Comparison of ENCODE assay signal across 1 cellular context in the genomic region with DNA sequence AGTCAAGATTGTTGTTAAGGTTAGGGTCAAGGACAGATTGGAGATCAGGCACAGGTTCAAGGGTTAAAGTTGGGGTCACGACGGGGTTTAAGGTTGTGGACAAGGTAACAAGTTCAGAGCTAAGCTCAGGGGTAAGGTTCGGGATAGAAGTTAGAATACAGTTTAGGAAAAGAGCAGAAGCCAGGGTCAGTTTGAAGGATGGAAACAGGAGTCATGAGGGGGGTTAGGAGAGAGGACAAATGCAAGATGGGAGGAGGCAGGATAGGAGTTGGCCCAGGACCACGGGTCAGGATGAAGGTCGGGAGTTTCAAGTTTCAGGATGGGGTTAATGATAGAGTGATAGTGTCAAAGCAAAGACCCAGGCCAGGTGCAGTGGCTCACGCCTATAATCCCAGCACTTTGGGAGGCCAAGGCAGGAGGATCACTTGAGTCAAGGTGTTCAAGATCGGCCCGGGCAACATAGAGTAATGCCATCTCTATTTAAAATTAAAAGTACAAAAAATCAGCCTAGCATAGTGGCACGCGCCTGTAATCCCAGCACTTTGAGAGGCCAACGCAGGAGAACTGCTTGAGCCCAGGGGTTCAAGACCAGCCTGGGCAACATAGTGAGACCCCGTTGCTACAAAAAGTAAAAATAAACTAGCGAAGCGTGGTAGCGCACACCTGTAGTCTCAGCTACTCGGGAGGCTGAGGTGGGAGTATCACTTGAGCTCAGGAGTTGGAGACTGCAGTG.
TF ChIP-seq lines count a peak whose summit lies in the region.

No MANE protein-coding gene starts in this region.

TF ChIP-seq in neural cell, 6 proteins besides CTCF, POLR2A, EP300 and RAD21 (continued from another document):
- no peak for TF ChIP-seq MXI1 (conservative IDR thresholded peaks at IDR 0.05; ENCODE audit: poor library complexity, severe bottlenecking)
